In genomic region chr12:84436134-84436533, GRCh38 we compare ENCODE assay signal across 27 cellular contexts.
"Had no signal": no experiment of that assay in that cellular context is flagged by ENCODE, and none has a peak within 500 bp of the region (broad histone marks: within the 10 kb centered on the region; RNA-seq: fewer than 3 reads in every experiment).

No MANE protein-coding gene starts in this region.

- H3K9me3 Mint-ChIP-seq: type B pancreatic cell had no signal

- H3K9me3 ChIP-seq: neutrophil, pancreas, psoas muscle, right lobe of liver, sigmoid colon, suprapubic skin, testis, tibial artery, transverse colon, upper lobe of right lung, uterus had no signal

- H3K4me3 ChIP-seq: pancreas, psoas muscle, right lobe of liver, sigmoid colon, suprapubic skin, testis, tibial artery, transverse colon, upper lobe of right lung, uterus had no signal

- H3K36me3 ChIP-seq: neutrophil, pancreas, right lobe of liver, sigmoid colon, suprapubic skin, tibial artery, transverse colon, upper lobe of right lung, uterus had no signal

- H3K27ac Mint-ChIP-seq: naive B cell; naive thymus-derived CD8-positive, alpha-beta T cell; natural killer cell treated with Interleukin-12 subunit alpha and Interleukin-12 subunit beta and Interleukin-15 and Interleukin-18, amount 100 ng/mL, for 72 hours; stimulated activated effector memory CD8-positive, alpha-beta T cell treated with anti-CD3 and anti-CD28 coated beads, Interleukin-12 subunit alpha, Interleukin-12 subunit beta, amount 100 ng/mL, for 72 hours; stimulated activated naive CD8-positive, alpha-beta T cell treated with anti-CD3 and anti-CD28 coated beads, Interleukin-15, amount 100 ng/mL, for 72 hours; type B pancreatic cell had no signal

- H3K27me3 Mint-ChIP-seq: naive B cell; naive thymus-derived CD8-positive, alpha-beta T cell; natural killer cell treated with Interleukin-12 subunit alpha and Interleukin-12 subunit beta and Interleukin-15 and Interleukin-18, amount 100 ng/mL, for 72 hours; stimulated activated naive CD8-positive, alpha-beta T cell treated with anti-CD3 and anti-CD28 coated beads, Interleukin-15, amount 100 ng/mL, for 72 hours; type B pancreatic cell had no signal

- H3K4me1 Mint-ChIP-seq: naive B cell; naive thymus-derived CD8-positive, alpha-beta T cell; stimulated activated effector memory CD8-positive, alpha-beta T cell treated with anti-CD3 and anti-CD28 coated beads, Interleukin-12 subunit alpha, Interleukin-12 subunit beta, amount 100 ng/mL, for 72 hours; stimulated activated naive CD8-positive, alpha-beta T cell treated with anti-CD3 and anti-CD28 coated beads, Interleukin-15, amount 100 ng/mL, for 72 hours had no signal

- H3K4me3 Mint-ChIP-seq: naive B cell; naive thymus-derived CD8-positive, alpha-beta T cell; natural killer cell treated with Interleukin-12 subunit alpha and Interleukin-12 subunit beta and Interleukin-15 and Interleukin-18, amount 100 ng/mL, for 72 hours; stimulated activated effector memory CD8-positive, alpha-beta T cell treated with anti-CD3 and anti-CD28 coated beads, Interleukin-12 subunit alpha, Interleukin-12 subunit beta, amount 100 ng/mL, for 72 hours; stimulated activated naive CD8-positive, alpha-beta T cell treated with anti-CD3 and anti-CD28 coated beads, Interleukin-15, amount 100 ng/mL, for 72 hours; type B pancreatic cell had no signal

- DNase-seq: naive B cell; naive thymus-derived CD8-positive, alpha-beta T cell; nucleus accumbens; psoas muscle; right cardiac atrium; right lobe of liver; sigmoid colon; small intestine; stimulated activated CD4-positive, alpha-beta T cell treated with anti-CD3 and anti-CD28 coated beads, Interleukin-15, amount 100 ng/mL, for 24 hours; stimulated activated CD4-positive, alpha-beta T cell treated with anti-CD3 and anti-CD28 coated beads, Interleukin-2, amount 100 ng/mL, for 24 hours; stimulated activated CD4-positive, alpha-beta T cell treated with anti-CD3 and anti-CD28 coated beads, Interleukin-2, amount 100 ng/mL, for 48 hours; stimulated activated CD4-positive, alpha-beta T cell treated with anti-CD3 and anti-CD28 coated beads, Interleukin-4, amount 100 ng/mL, for 24 hours; stimulated activated naive CD4-positive, alpha-beta T cell; stimulated activated naive CD8-positive, alpha-beta T cell treated with anti-CD3 and anti-CD28 coated beads, Interleukin-15, amount 100 ng/mL, for 72 hours; stimulated activated naive CD8-positive, alpha-beta T cell treated with anti-CD3 and anti-CD28 coated beads, Interleukin-15, Interleukin-2, amounts not matched to agents 100 U/mL and 50 U/mL, for 24 hours; substantia nigra; testis; tibial artery; transverse colon; upper lobe of right lung; uterus had no signal

- H3K4me1 ChIP-seq: pancreas, psoas muscle, right lobe of liver, sigmoid colon, suprapubic skin, testis, tibial artery, transverse colon, upper lobe of right lung, uterus had no signal

- H3K27me3 ChIP-seq: neutrophil, pancreas, right lobe of liver, sigmoid colon, suprapubic skin, testis, tibial artery, transverse colon, upper lobe of right lung, uterus had no signal

- H3K36me3 Mint-ChIP-seq: naive B cell; naive thymus-derived CD8-positive, alpha-beta T cell; stimulated activated effector memory CD8-positive, alpha-beta T cell treated with anti-CD3 and anti-CD28 coated beads, Interleukin-12 subunit alpha, Interleukin-12 subunit beta, amount 100 ng/mL, for 72 hours; type B pancreatic cell had no signal

- ATAC-seq: naive thymus-derived CD8-positive, alpha-beta T cell; natural killer cell treated with Interleukin-12 subunit alpha and Interleukin-12 subunit beta and Interleukin-15 and Interleukin-18, amount 100 ng/mL, for 72 hours; psoas muscle; right cardiac atrium; right lobe of liver; stimulated activated effector memory CD8-positive, alpha-beta T cell treated with anti-CD3 and anti-CD28 coated beads, Interleukin-12 subunit alpha, Interleukin-12 subunit beta, amount 100 ng/mL, for 72 hours; stimulated activated naive CD8-positive, alpha-beta T cell treated with anti-CD3 and anti-CD28 coated beads, Interleukin-15, amount 100 ng/mL, for 72 hours; stimulated activated naive CD8-positive, alpha-beta T cell treated with anti-CD3 and anti-CD28 coated beads, Interleukin-15, Interleukin-2, amounts not matched to agents 100 U/mL and 50 U/mL, for 24 hours; upper lobe of right lung had no signal

- H3K27ac ChIP-seq: neutrophil, pancreas, psoas muscle, right lobe of liver, sigmoid colon, suprapubic skin, testis, tibial artery, transverse colon, upper lobe of right lung, uterus had no signal
